Comparison of ENCODE assay signal across 2 cellular contexts in genomic region chrX:152173923-152174322, GRCh38. TPM values are rescaled to one million over a fixed set of nuclear protein-coding genes. Genes with fewer than 3 reads are reported as not detected.
"Had no signal": no experiment of that assay in that cellular context is flagged by ENCODE, and none has a peak within 500 bp of the region (broad histone marks: within the 10 kb centered on the region; RNA-seq: fewer than 3 reads in every experiment).

No MANE protein-coding gene starts in this region.

RNA-seq across cellular contexts. Expression of gene MAGEA10, which starts 35.5 kb away (rescaled TPM):
- total RNA-seq: G401, GM12878 had no signal
- polyA plus RNA-seq: GM12878 had no signal
